Comparison of ENCODE assay signal across 1 cellular context in genomic region chr5:16975950-16976624, GRCh38.
TF ChIP-seq lines count a peak whose summit lies in the region.

No MANE protein-coding gene starts in this region.

TF ChIP-seq in GM12878, 131 proteins besides CTCF, POLR2A, EP300 and RAD21 (continued from another document):
- TF ChIP-seq HSF1 (IDR thresholded peaks at IDR 0.05; ENCODE audit: low read depth, low read length): no peak
- no peak for TF ChIP-seq CEBPZ (IDR thresholded peaks at IDR 0.05; ENCODE audit: low read depth, low read length)
- no peak for TF ChIP-seq LARP7 (IDR thresholded peaks at IDR 0.05)
- no peak for TF ChIP-seq MXI1 (IDR thresholded peaks at IDR 0.05; ENCODE audit: low read depth, low read length)
- no peak for TF ChIP-seq IRF5 (IDR thresholded peaks at IDR 0.05; ENCODE audit: borderline replicate concordance)
- no peak for TF ChIP-seq NR2F1 (conservative IDR thresholded peaks at IDR 0.05)
- no peak for TF ChIP-seq GATAD2B (conservative IDR thresholded peaks at IDR 0.05; ENCODE audit: low read depth)
- TF ChIP-seq PBX3 (IDR thresholded peaks at IDR 0.05; ENCODE audit: insufficient replicate concordance, low read depth, low read length): peak; percentile 78
- TF ChIP-seq USF1 (IDR thresholded peaks at IDR 0.05; ENCODE audit: borderline replicate concordance, extremely low read length, insufficient read depth, low read depth, low read length): no peak
- TF ChIP-seq TCF12 (IDR thresholded peaks at IDR 0.05; ENCODE audit: low read depth, low read length): no peak
- TF ChIP-seq ATF7 (IDR thresholded peaks at IDR 0.05; ENCODE audit: low read depth): no peak
- TF ChIP-seq ZBED1 (IDR thresholded peaks at IDR 0.05; ENCODE audit: borderline replicate concordance): no peak
- TF ChIP-seq FOXK2 (IDR thresholded peaks at IDR 0.05): no peak
- TF ChIP-seq NFIC (IDR thresholded peaks at IDR 0.05; ENCODE audit: low read depth, low read length): peak; percentile 25; the same call in 1 of the 2 replicates
- TF ChIP-seq CBX3 (IDR thresholded peaks at IDR 0.05; ENCODE audit: borderline replicate concordance, low read depth): no peak
- TF ChIP-seq FOS (IDR thresholded peaks at IDR 0.05; ENCODE audit: borderline replicate concordance, extremely low read depth, insufficient read length): no peak
- TF ChIP-seq RUNX3 (IDR thresholded peaks at IDR 0.05; ENCODE audit: low read length): peak; percentile 89
TF ChIP-seq in GM12878: peak in this region for 6.
